In genomic region chr1:75722966-75723365, GRCh38 we compare ENCODE assay signal across 9 cellular contexts. TPM values are rescaled to one million over a fixed set of nuclear protein-coding genes. Genes with fewer than 3 reads are reported as not detected.
DNase-seq lines count a peak whose midpoint lies in the region; ATAC-seq, FAIRE-seq and TF ChIP-seq lines count a peak whose summit lies in the region.
"Had no signal": no experiment of that assay in that cellular context is flagged by ENCODE, and none has a peak within 500 bp of the region (broad histone marks: within the 10 kb centered on the region; RNA-seq: fewer than 3 reads in every experiment).

No MANE protein-coding gene starts in this region.

- DNase-seq in T-helper 1 cell (no peak), H1 (ENCODE audit: low read depth in 1 of 2, low spot score in 2 of 2) (no peak), osteocyte (ENCODE audit: extremely low spot score, unreplicated experiment) (no peak), hypothalamus (lab: John Stamatoyannopoulos, UW) (no peak), NK-92 (lab: John Stamatoyannopoulos, UW; ENCODE audit: unreplicated experiment) (no peak), left lobe of liver (ENCODE audit: low spot score) (no peak)

- no peak for FAIRE-seq in H1 (lab: Jason Lieb, UNC)
- FAIRE-seq: G401.6 had no signal

- no peak overlapping the region for H3K56ac ChIP-seq in H1 (replicated peaks; ENCODE audit: insufficient read length, low read depth, low read length)

- H3K36me3 ChIP-seq in Loucy (ENCODE audit: insufficient read depth, low read length) (no peaks in the 10 kb centered on the region), H1 (ENCODE audit: control insufficient read depth in 2 of 4, insufficient read depth in 4 of 4, low read length in 3 of 4) (no peaks in the 10 kb centered on the region; a peak in 1 of 8 replicates)

- no peak for ATAC-seq in left lobe of liver

- no peaks in the 10 kb centered on the region for H3K9me3 ChIP-seq in Loucy (ENCODE audit: insufficient read depth, low read depth, low read length)
- no peaks in the 10 kb centered on the region for H3K9me3 ChIP-seq in H1 (ENCODE audit: insufficient read depth in 2 of 2, low read depth in 1 of 2, low read length in 1 of 2)

- POLR2A ChIA-PET in H1 (lab: Charles Lee; ENCODE audit: partially characterized antibody): interaction anchor here (0.9 to 2.6 kb wide), 11 partner anchors 10 to 465 kb away, joined by 3 to 10 read pairs (median 5); partner anchors contain the start of gene RABGGTB

- no peak overlapping the region for H3K27ac ChIP-seq in H1 (ENCODE audit: low read depth, low read length)

- peaks cover 20% of the 10 kb centered on the region for H3K4me1 Mint-ChIP-seq in T-helper 1 cell treated with Interleukin-12 subunit alpha and Interleukin-12 subunit beta and Interleukin-4 antibody, amounts not matched to agents 30 μg/mL and 1 μg/mL, for 36 hours (ENCODE audit: low read depth)
- peaks cover 31% of the 10 kb centered on the region for H3K4me1 Mint-ChIP-seq in osteocyte (ENCODE audit: unreplicated experiment)

- H3K18ac ChIP-seq in H1 (ENCODE audit: extremely low read depth, low read length): no peak overlapping the region

- no peak for TF ChIP-seq EP300 in H1 (IDR thresholded peaks at IDR 0.05; ENCODE audit: borderline replicate concordance in 1 of 2, low read depth in 2 of 2, low read length in 2 of 2)

- H3K9me3 Mint-ChIP-seq in T-helper 1 cell treated with Interleukin-12 subunit alpha and Interleukin-12 subunit beta and Interleukin-4 antibody, amounts not matched to agents 30 μg/mL and 1 μg/mL, for 36 hours: no peaks in the 10 kb centered on the region
- no peaks in the 10 kb centered on the region for H3K9me3 Mint-ChIP-seq in osteocyte (ENCODE audit: unreplicated experiment)

- H3K4me2 ChIP-seq in Loucy (ENCODE audit: low read depth, low read length, poor library complexity, severe bottlenecking) (peak overlapping the region; percentile 91), H1 (ENCODE audit: insufficient read depth in 1 of 2, low read depth in 2 of 2, low read length in 2 of 2) (no peak overlapping the region; a peak in 1 of 4 replicates)

- H3K4me3 Mint-ChIP-seq in T-helper 1 cell treated with Interleukin-12 subunit alpha and Interleukin-12 subunit beta and Interleukin-4 antibody, amounts not matched to agents 30 μg/mL and 1 μg/mL, for 36 hours: peak overlapping the region; percentile 43
- H3K4me3 Mint-ChIP-seq in osteocyte (ENCODE audit: unreplicated experiment): peak overlapping the region; percentile 35

- H2BK15ac ChIP-seq in H1 (ENCODE audit: low read length): no peak overlapping the region

- H3K14ac ChIP-seq in H1 (ENCODE audit: insufficient read length): no peak overlapping the region

- TF ChIP-seq RAD21 in H1 (IDR thresholded peaks at IDR 0.05 in 1 of 2, conservative IDR thresholded peaks at IDR 0.05 in 1 of 2; ENCODE audit: low read depth in 2 of 2, low read length in 2 of 2): no peak

- CTCF ChIA-PET in H1 (lab: Charles Lee; ENCODE audit: partially characterized antibody): interaction anchor here (0.9 to 1.7 kb wide), 2 partner anchors 19 to 109 kb away, joined by 3 to 5 read pairs; no protein-coding TSS in a partner anchor

- H4K20me1 ChIP-seq in Loucy (ENCODE audit: insufficient read depth, low read length, poor library complexity, severe bottlenecking) (peaks cover 25% of the 10 kb centered on the region), H1 (replicated peaks in 1 of 2; ENCODE audit: control insufficient read depth in 1 of 2, insufficient read depth in 2 of 2, low read length in 2 of 2) (peaks cover 0 to 2% of the 10 kb centered on the region in 2 experiments)

- no peak overlapping the region for H3K27ac Mint-ChIP-seq in T-helper 1 cell treated with Interleukin-12 subunit alpha and Interleukin-12 subunit beta and Interleukin-4 antibody, amounts not matched to agents 30 μg/mL and 1 μg/mL, for 36 hours
- no peak overlapping the region for H3K27ac Mint-ChIP-seq in osteocyte (ENCODE audit: unreplicated experiment)

- no peak overlapping the region for H2BK120ac ChIP-seq in H1 (replicated peaks; ENCODE audit: low read depth, low read length)

- H3K9me2 ChIP-seq in Loucy (replicated peaks; ENCODE audit: low read depth, low read length): no peaks in the 10 kb centered on the region

- no peak overlapping the region for H4K5ac ChIP-seq in H1 (ENCODE audit: insufficient read length, low read depth, low read length)

- no peak for TF ChIP-seq POLR2A in H1 (IDR thresholded peaks at IDR 0.05; ENCODE audit: control extremely low read depth in 1 of 2, low read depth in 2 of 2, low read length in 2 of 2)

- peaks cover 2% of the 10 kb centered on the region; the same call in 1 of the 2 replicates for H3K23me2 ChIP-seq in H1 (ENCODE audit: low read depth, low read length)

- no peaks in the 10 kb centered on the region; the same call in 1 of the 2 replicates for H3K79me1 ChIP-seq in H1 (ENCODE audit: low read depth, low read length)

- H2BK20ac ChIP-seq in H1 (ENCODE audit: low read length): no peak overlapping the region

- H4K8ac ChIP-seq in H1 (ENCODE audit: extremely low read depth, insufficient read depth, low read length): no peak overlapping the region

- peaks cover 43% of the 10 kb centered on the region for H3K79me2 ChIP-seq in Loucy (ENCODE audit: insufficient read depth, low read length)
- peaks cover 0 to 31% of the 10 kb centered on the region in 2 experiments; a peak in 2 of 4 replicates for H3K79me2 ChIP-seq in H1 (ENCODE audit: control insufficient read depth in 1 of 2, insufficient read depth in 2 of 2, low read length in 2 of 2)

- H3K27me3 ChIP-seq in Loucy (ENCODE audit: insufficient read depth, low read length, poor library complexity, severe bottlenecking): no peaks in the 10 kb centered on the region
- H3K27me3 ChIP-seq in H1 (replicated peaks in 1 of 4; ENCODE audit: control insufficient read depth in 3 of 4, extremely low read depth in 1 of 4, insufficient read depth in 3 of 4, low read length in 3 of 4): no peaks in the 10 kb centered on the region

- no peak overlapping the region for H2AK5ac ChIP-seq in H1 (ENCODE audit: low read depth, low read length)

- H3F3A ChIP-seq in Loucy (ENCODE audit: low read depth): 0 out of 2 replicates have a peak, but pooled peaks cover 5% of the 10 kb centered on the region

- TF ChIP-seq CTCF in Loucy (conservative IDR thresholded peaks at IDR 0.05; ENCODE audit: low read length): no peak
- TF ChIP-seq CTCF in H1 (IDR thresholded peaks at IDR 0.05; ENCODE audit: control extremely low read depth in 1 of 3, insufficient read depth in 1 of 3, low read depth in 1 of 3, low read length in 3 of 3): no peak
- TF ChIP-seq CTCF in osteocyte (IDR thresholded peaks at IDR 0.05): no peak

- H3K9ac ChIP-seq in Loucy (ENCODE audit: low read depth, low read length, poor library complexity, severe bottlenecking): peak overlapping the region; percentile 95
- H3K9ac ChIP-seq in H1 (replicated peaks in 1 of 4; ENCODE audit: extremely low read depth in 1 of 4, low read depth in 3 of 4, low read length in 3 of 4): no peak overlapping the region

- H3K27me3 Mint-ChIP-seq in T-helper 1 cell treated with Interleukin-12 subunit alpha and Interleukin-12 subunit beta and Interleukin-4 antibody, amounts not matched to agents 30 μg/mL and 1 μg/mL, for 36 hours (ENCODE audit: low read depth): no peaks in the 10 kb centered on the region
- H3K27me3 Mint-ChIP-seq in osteocyte (ENCODE audit: unreplicated experiment): no peaks in the 10 kb centered on the region

- H3K4me1 ChIP-seq in Loucy (ENCODE audit: insufficient read depth, low read length, poor library complexity, severe bottlenecking) (peaks cover 52% of the 10 kb centered on the region), H1 (replicated peaks in 1 of 4; ENCODE audit: control insufficient read depth in 3 of 4, insufficient read depth in 4 of 4, low read length in 3 of 4) (peaks cover 0 to 12% (median 9%) of the 10 kb centered on the region in 4 experiments; a peak in 4 of 7 replicates)

- 91% methylated on average over 9 of the region's 9 CpGs; no CpG with 5 or more reads in 1 of the 2 experiments for WGBS in H1 (ENCODE audit: extremely low coverage in 1 of 2, insufficient coverage in 1 of 2, insufficient read length in 1 of 2, insufficient replicate concordance in 2 of 2, low coverage in 1 of 2, low lambda C conversion rate in 2 of 2, missing lambda C conversion rate in 1 of 2), 2 experiments

- H2BK5ac ChIP-seq in H1 (ENCODE audit: low read depth, low read length): no peak overlapping the region; the same call in 1 of the 2 replicates

- peaks cover 2% of the 10 kb centered on the region for H3K36me3 Mint-ChIP-seq in T-helper 1 cell treated with Interleukin-12 subunit alpha and Interleukin-12 subunit beta and Interleukin-4 antibody, amounts not matched to agents 30 μg/mL and 1 μg/mL, for 36 hours (ENCODE audit: low read depth)
- H3K36me3 Mint-ChIP-seq in osteocyte (ENCODE audit: unreplicated experiment): no peaks in the 10 kb centered on the region

- H3K4ac ChIP-seq in H1 (replicated peaks; ENCODE audit: insufficient read length, low read depth, low read length): no peak overlapping the region

- no peak overlapping the region for H3K23ac ChIP-seq in H1 (ENCODE audit: insufficient read length)

- no peak overlapping the region; the same call in 1 of the 2 replicates for H2BK12ac ChIP-seq in H1 (ENCODE audit: low read depth, low read length)

- no peak overlapping the region for H4K91ac ChIP-seq in H1 (replicated peaks; ENCODE audit: insufficient read length, low read length)

- peak overlapping the region; percentile 97 for H3K4me3 ChIP-seq in Loucy (ENCODE audit: low read length, poor library complexity, severe bottlenecking)
- no peak overlapping the region for H3K4me3 ChIP-seq in H1 (ENCODE audit: extremely low read depth in 1 of 4, insufficient read depth in 2 of 4, low read depth in 3 of 4, low read length in 4 of 4)

- H2AFZ ChIP-seq in Loucy (ENCODE audit: low read length) (no peak overlapping the region), H1 (ENCODE audit: low read length) (peak overlapping the region; percentile 36; the same call in 1 of the 2 replicates)

TF ChIP-seq in H1, 55 proteins besides CTCF, POLR2A, EP300 and RAD21 (continues in another document):
- TF ChIP-seq TAF1 (IDR thresholded peaks at IDR 0.05; ENCODE audit: low read depth, low read length) (no peak), RFX5 (IDR thresholded peaks at IDR 0.05; ENCODE audit: borderline replicate concordance, low read depth, low read length) (no peak), SRF (IDR thresholded peaks at IDR 0.05; ENCODE audit: low read depth, low read length) (0 out of 2 replicates have a peak, but pooled peaks have one; percentile 26), SP2 (IDR thresholded peaks at IDR 0.05; ENCODE audit: low read length) (no peak)

RNA-seq across cellular contexts. Expression of gene ACADM, which starts 1.5 kb away (rescaled TPM):
- total RNA-seq in H1 (2021; fragmentation: NEBNext Ultra II Directional; extraction: Animal tissue kit (Norgen Biotek cat#: 25700)): 40.0 and 41.7 TPM in 2 replicates
- polyA plus RNA-seq in H1 (2011; rRNA removed): 10.3 and 14.3 TPM in 2 replicates
- 29.1 TPM for polyA plus RNA-seq in H1 (2011; cell fraction: cytosol; rRNA removed)
- 5.7 TPM for polyA plus RNA-seq in H1 (2011; cell fraction: nucleus; rRNA removed)
- 41.5 to 81.6 TPM (median 51.1 TPM) in 4 replicates for polyA plus RNA-seq in H1 (2012, experiment 1 of 2)
- 4.4 TPM for polyA plus RNA-seq in H1 (2012, experiment 2 of 2)
- polyA plus RNA-seq in H1 (2013, experiment 1 of 2): 29.6 TPM
- 30.3 TPM for polyA plus RNA-seq in H1 (2013, experiment 2 of 2)
- 16.2 and 30.2 TPM in 2 replicates for polyA minus RNA-seq in H1 (2011; rRNA and poly(A)+ RNA removed)
- 13.4 TPM for polyA minus RNA-seq in H1 (2011; cell fraction: cytosol; rRNA and poly(A)+ RNA removed)
- 35.6 TPM for polyA minus RNA-seq in H1 (2011; cell fraction: nucleus; rRNA and poly(A)+ RNA removed)
- total RNA-seq in osteocyte (36.2 and 37.1 TPM in 2 replicates), left lobe of liver (91.5 TPM)
